Comparison of ENCODE assay signal across 15 cellular contexts in genomic region chr6:81093046-81093445, GRCh38.
"Had no signal": no experiment of that assay in that cellular context is flagged by ENCODE, and none has a peak within 500 bp of the region (broad histone marks: within the 10 kb centered on the region; RNA-seq: fewer than 3 reads in every experiment).

No MANE protein-coding gene starts in this region.

- H3K27me3 Mint-ChIP-seq: naive B cell had no signal

- H3K9me3 ChIP-seq: esophagus muscularis mucosa, neutrophil had no signal

- H3K27ac Mint-ChIP-seq: naive B cell had no signal

- ATAC-seq: foreskin keratinocyte, left colon, sciatic nerve had no signal

- H3K36me3 Mint-ChIP-seq: naive B cell had no signal

- H3K27me3 ChIP-seq: dorsolateral prefrontal cortex, esophagus muscularis mucosa, foreskin keratinocyte, neutrophil had no signal

- H3K4me3 Mint-ChIP-seq: naive B cell had no signal

- H3K4me3 ChIP-seq: dorsolateral prefrontal cortex, esophagus muscularis mucosa had no signal

- H3K36me3 ChIP-seq: esophagus muscularis mucosa, neutrophil had no signal

- H3K4me1 ChIP-seq: foreskin keratinocyte had no signal

- DNase-seq: cortex of kidney; dorsolateral prefrontal cortex; effector CD8-positive, alpha-beta T cell; foreskin keratinocyte; head of caudate nucleus; hippocampal formation; left colon; mesendoderm; naive B cell; posterior cingulate gyrus; stimulated activated naive CD4-positive, alpha-beta T cell treated with Interleukin-2 at 50 U/mL for 16 hours; trophoblast cell had no signal

- H3K4me1 Mint-ChIP-seq: naive B cell had no signal
